ENCODE assay signal across 13 cellular contexts in genomic region chr5:64814073-64814472, GRCh38. TPM values are rescaled to one million over a fixed set of nuclear protein-coding genes. Genes with fewer than 3 reads are reported as not detected.
DNase-seq lines count a peak whose midpoint lies in the region; ATAC-seq, FAIRE-seq and TF ChIP-seq lines count a peak whose summit lies in the region.
"Had no signal": no experiment of that assay in that cellular context is flagged by ENCODE, and none has a peak within 500 bp of the region (broad histone marks: within the 10 kb centered on the region; RNA-seq: fewer than 3 reads in every experiment).

No MANE protein-coding gene starts in this region.

- BruUV-seq in GM12878 (replicated peaks; lab: Mats Ljungman, UMichigan): no TSS peak

- peak in 1 of 2 experiments; percentile 52; a peak in 1 of 4 replicates for TF ChIP-seq EP300 in GM12878 (IDR thresholded peaks at IDR 0.05; ENCODE audit: borderline replicate concordance in 1 of 2, control insufficient read depth in 1 of 2, low read depth in 2 of 2, low read length in 2 of 2)

- H3K36me3 ChIP-seq in GM12878 (ENCODE audit: control insufficient read depth in 2 of 2, insufficient read depth in 2 of 2, low read length in 1 of 2): no peaks in the 10 kb centered on the region; a peak in 1 of 4 replicates

- H3K36me3 Mint-ChIP-seq in WTC11: no peaks in the 10 kb centered on the region

- peaks cover 12% of the 10 kb centered on the region for H3K4me1 ChIP-seq in GM12878 (ENCODE audit: control insufficient read depth, insufficient read depth, low read length)
- H3K4me1 ChIP-seq: Caco-2 had no signal

- DNase-seq in GM12878 (ENCODE audit: low read depth, low spot score): peak; percentile 19
- no peak for DNase-seq in stimulated activated CD4-positive, alpha-beta T cell treated with anti-CD3 and anti-CD28 coated beads, Interleukin-4, amount 100 ng/mL, for 4 hours
- no peak for DNase-seq in stimulated activated CD4-positive, alpha-beta T cell treated with anti-CD3 and anti-CD28 coated beads, Interleukin-2, amount 100 ng/mL, for 48 hours
- no peak for DNase-seq in WTC11 (ENCODE audit: low spot score)
- DNase-seq in NCI-H1694 (lab: John Stamatoyannopoulos, UW): no peak
- DNase-seq: activated CD4-positive, CD25-positive, alpha-beta regulatory T cell; activated naive CD8-positive, alpha-beta T cell treated with anti-CD3 and anti-CD28 coated beads, Interleukin-2, amount 10 ng/mL, durations not matched to agents 7 days and 5 days; Caco-2; effector memory CD4-positive, alpha-beta T cell had no signal

- H3K4me2 ChIP-seq in GM12878 (ENCODE audit: control insufficient read depth, insufficient read depth): peak overlapping the region; percentile 33; the same call in 1 of the 2 replicates

- no peak overlapping the region for H2AFZ ChIP-seq in GM12878 (ENCODE audit: control insufficient read depth, low read depth, low read length)

- H4K20me1 ChIP-seq in GM12878 (ENCODE audit: control insufficient read depth, insufficient read depth): no peaks in the 10 kb centered on the region

- H3K4me1 Mint-ChIP-seq in WTC11: peaks cover 23% of the 10 kb centered on the region

- H3K9me3 ChIP-seq in GM12878 (replicated peaks; ENCODE audit: control insufficient read depth, insufficient read depth, low read length): no peaks in the 10 kb centered on the region
- H3K9me3 ChIP-seq: Caco-2 had no signal

- no peak overlapping the region for H3K9ac ChIP-seq in GM12878 (ENCODE audit: control insufficient read depth, insufficient read depth, low read length)

- ATAC-seq in GM18873 (IDR thresholded peaks at IDR 0.05; ENCODE audit: low FRiP score, unreplicated experiment) (peak; percentile 99), GM21423 (IDR thresholded peaks at IDR 0.05; ENCODE audit: unreplicated experiment) (peak; percentile 85), HG03039 (IDR thresholded peaks at IDR 0.05; ENCODE audit: unreplicated experiment) (peak; percentile 97), GM12878 (peak; percentile 97), WTC11 (no peak)
- ATAC-seq: Right ventricle myocardium inferior had no signal

- no peaks in the 10 kb centered on the region for H3K27me3 ChIP-seq in GM12878 (replicated peaks in 1 of 2; ENCODE audit: control insufficient read depth in 2 of 2, insufficient read depth in 2 of 2, low read length in 1 of 2)

- H3K27me3 Mint-ChIP-seq in WTC11 (ENCODE audit: low read depth): no peaks in the 10 kb centered on the region
- H3K27me3 Mint-ChIP-seq: activated naive CD8-positive, alpha-beta T cell treated with anti-CD3 and anti-CD28 coated beads, Interleukin-2, amount 10 ng/mL, durations not matched to agents 7 days and 5 days had no signal

- H3K4me3 ChIP-seq in GM12878: no peak overlapping the region

- H3K27ac Mint-ChIP-seq in WTC11: no peak overlapping the region
- H3K27ac Mint-ChIP-seq: activated naive CD8-positive, alpha-beta T cell treated with anti-CD3 and anti-CD28 coated beads, Interleukin-2, amount 10 ng/mL, durations not matched to agents 7 days and 5 days had no signal

- CTCF ChIA-PET in GM12878 (lab: Yijun Ruan, JAX): interaction anchor here (0.6 to 11.2 kb wide), 4 partner anchors 10 to 668 kb away, joined by 3 to 192 read pairs (median 4); partner anchors contain the start of gene ADAMTS6
- CTCF ChIA-PET in WTC11 (lab: Charles Lee): no interaction called here

- SMC1A ChIA-PET in GM12878 (lab: Charles Lee; ENCODE audit: uncharacterized antibody, unreplicated experiment): interaction anchor here (0.7 to 7.5 kb wide), 4 partner anchors 8 to 778 kb away, joined by 3 to 154 read pairs (median 6); partner anchors contain the start of gene ADAMTS6

- H3K9me3 Mint-ChIP-seq in WTC11: no peaks in the 10 kb centered on the region
- H3K9me3 Mint-ChIP-seq: activated naive CD8-positive, alpha-beta T cell treated with anti-CD3 and anti-CD28 coated beads, Interleukin-2, amount 10 ng/mL, durations not matched to agents 7 days and 5 days had no signal

- 0 out of 2 replicates have a peak, but pooled peaks have one; percentile 0 for TF ChIP-seq RAD21 in GM12878 (IDR thresholded peaks at IDR 0.05; ENCODE audit: insufficient read depth, low read depth, low read length)

- in situ Hi-C loops in GM12878 (cut with MboI): loop anchor here (5.0 kb wide), 1 partner anchor 668 kb away; the partner anchor contains the start of gene ADAMTS6

- no peaks in the 10 kb centered on the region for H3K79me2 ChIP-seq in GM12878 (ENCODE audit: control insufficient read depth, insufficient read depth, low read length)

- intact Hi-C loops in GM12878 (cut with micrococcal nuclease; ENCODE audit: unreplicated experiment): loop anchor here (5.0 to 10.0 kb wide), 3 partner anchors 143 to 291 kb away; no protein-coding TSS in a partner anchor

- 0% methylated on average over 2 of the region's 2 CpGs for whole genome bisulfite sequencing in GM12878 (ENCODE audit: insufficient coverage, insufficient replicate concordance, low lambda C conversion rate, missing lambda C conversion rate)

- RAD21 ChIA-PET in GM12878 (lab: Charles Lee; ENCODE audit: unreplicated experiment): interaction anchor here (1.5 kb wide), 1 partner anchor 669 kb away, joined by 5 read pairs; no protein-coding TSS in a partner anchor

- POLR2A ChIA-PET in GM12878 (lab: Charles Lee): no interaction called here
- POLR2A ChIA-PET in WTC11 (lab: Charles Lee): no interaction called here

- no peak for TF ChIP-seq CTCF in GM12878 (IDR thresholded peaks at IDR 0.05 in 2 of 3, conservative IDR thresholded peaks at IDR 0.05 in 1 of 3; ENCODE audit: control insufficient read depth in 2 of 3, extremely low read depth in 1 of 3, insufficient read depth in 1 of 3, low read depth in 3 of 3, low read length in 3 of 3)
- TF ChIP-seq CTCF in WTC11 (IDR thresholded peaks at IDR 0.05): no peak

- H3K4me3 Mint-ChIP-seq in WTC11: no peak overlapping the region
- H3K4me3 Mint-ChIP-seq: activated naive CD8-positive, alpha-beta T cell treated with anti-CD3 and anti-CD28 coated beads, Interleukin-2, amount 10 ng/mL, durations not matched to agents 7 days and 5 days had no signal

- no peak for TF ChIP-seq POLR2A in GM12878 (IDR thresholded peaks at IDR 0.05; ENCODE audit: low read depth, low read length)

- no peak overlapping the region for H3K27ac ChIP-seq in GM12878 (ENCODE audit: control insufficient read depth, insufficient read depth)

- FAIRE-seq in GM12878 (lab: Jason Lieb, UNC): no peak

TF ChIP-seq in GM12878, 131 proteins besides CTCF, POLR2A, EP300 and RAD21 (continues in another document):
- TF ChIP-seq TCF7 (IDR thresholded peaks at IDR 0.05; ENCODE audit: borderline replicate concordance): peak; percentile 97
- peak; percentile 80; the same call in 1 of the 2 replicates for TF ChIP-seq MTA3 (IDR thresholded peaks at IDR 0.05; ENCODE audit: borderline replicate concordance, low read length)
- peak; percentile 71; the same call in 1 of the 2 replicates for TF ChIP-seq BCL11A (IDR thresholded peaks at IDR 0.05; ENCODE audit: low read depth, low read length)

TF ChIP-seq in WTC11, 78 proteins besides CTCF, POLR2A, EP300 and RAD21 (continues in another document):
- TF ChIP-seq EMX1 (CRISPR knock-in tag; IDR thresholded peaks at IDR 0.05) (no peak), FOXP1 (CRISPR knock-in tag; IDR thresholded peaks at IDR 0.05; ENCODE audit: borderline replicate concordance) (no peak), JUN (CRISPR knock-in tag; IDR thresholded peaks at IDR 0.05) (no peak), MYBL2 (CRISPR knock-in tag; IDR thresholded peaks at IDR 0.05) (no peak), SMAD4 (CRISPR knock-in tag; IDR thresholded peaks at IDR 0.05) (no peak), ZNF423 (CRISPR knock-in tag; IDR thresholded peaks at IDR 0.05) (no peak), ZNF138 (CRISPR knock-in tag; conservative IDR thresholded peaks at IDR 0.05) (no peak), OVOL2 (CRISPR knock-in tag; IDR thresholded peaks at IDR 0.05; ENCODE audit: borderline replicate concordance) (no peak)

RNA-seq across cellular contexts. Expression of gene CWC27, which starts 45.3 kb away (rescaled TPM):
- total RNA-seq in GM12878 (2013; cell fraction: nucleolus; rRNA removed): 52.3 and 54.0 TPM in 2 replicates
- total RNA-seq in GM12878 (2014; rRNA removed): 21.7 TPM in 2 replicates
- 46.8 and 50.5 TPM in 2 replicates for total RNA-seq in GM12878 (2014; rRNA removed; fragmentation: Illumina TruSeq; extraction: Trizol)
- 30.4 and 31.1 TPM in 2 replicates for total RNA-seq in GM12878 (2021)
- polyA plus RNA-seq in GM12878 (2011; ENCODE audit: low read depth): 14.5 TPM
- polyA plus RNA-seq in GM12878 (2011; rRNA removed): 40.9 and 59.6 TPM in 2 replicates
- 9.6 and 11.6 TPM in 2 replicates for polyA plus RNA-seq in GM12878 (2011; cell fraction: cytosol; rRNA removed)
- polyA plus RNA-seq in GM12878 (2011; cell fraction: nucleus; rRNA removed): 15.2 and 17.2 TPM in 2 replicates
- polyA plus RNA-seq in GM12878 (2012): 20.4 and 22.8 TPM in 2 replicates
- polyA plus RNA-seq in GM12878 (2014; fragmentation: Illumina TruSeq; extraction: Trizol): 49.0 and 75.8 TPM in 2 replicates
- 10 to 100 TPM; 55.4 to 59.8 TPM for polyA plus RNA-seq in GM12878 (2014; fragmentation: Nextera tagmentation; extraction: Ambion mirVana)
- polyA plus RNA-seq in GM12878 (2014; rRNA removed): 22.3 and 26.1 TPM in 2 replicates
- 10 to 100 TPM; 47.1 to 61.9 TPM for polyA plus RNA-seq in GM12878 (2016; fragmentation: Nextera tagmentation; extraction: Ambion mirVana)
- polyA minus RNA-seq in GM12878 (2011; rRNA and poly(A)+ RNA removed): 28.2 and 54.1 TPM in 2 replicates
- 8.6 and 9.0 TPM in 2 replicates for polyA minus RNA-seq in GM12878 (2011; cell fraction: cytosol; rRNA and poly(A)+ RNA removed)
- 34.0 and 57.3 TPM in 2 replicates for polyA minus RNA-seq in GM12878 (2011; cell fraction: nucleus; rRNA and poly(A)+ RNA removed)
- total RNA-seq in WTC11 (2021): 39.2 to 42.7 TPM (median 40.5 TPM) in 3 replicates

RNA-seq across cellular contexts. Expression of gene SREK1IP1, which starts 45.6 kb away (rescaled TPM):
- total RNA-seq in GM12878 (2013; cell fraction: nucleolus; rRNA removed): 15.0 and 18.4 TPM in 2 replicates
- total RNA-seq in GM12878 (2014; rRNA removed) (9.1 and 12.5 TPM in 2 replicates), GM12878 (2014; rRNA removed; fragmentation: Illumina TruSeq; extraction: Trizol) (22.4 and 23.8 TPM in 2 replicates), GM12878 (2021) (24.8 and 28.7 TPM in 2 replicates), WTC11 (2021) (24.3 to 26.5 TPM (median 26.2 TPM) in 3 replicates)
- polyA plus RNA-seq in GM12878 (2011; ENCODE audit: low read depth): 26.6 TPM
- polyA plus RNA-seq in GM12878 (2011; rRNA removed) (9.4 and 13.7 TPM in 2 replicates), GM12878 (2014; fragmentation: Illumina TruSeq; extraction: Trizol) (29.0 and 32.5 TPM in 2 replicates), GM12878 (2014; fragmentation: Nextera tagmentation; extraction: Ambion mirVana) (10 to 100 TPM; 59.2 to 60.3 TPM), GM12878 (2014; rRNA removed) (9.4 and 9.9 TPM in 2 replicates), GM12878 (2016; fragmentation: Nextera tagmentation; extraction: Ambion mirVana) (10 to 100 TPM; 44.7 to 48.7 TPM)
- 6.2 and 8.0 TPM in 2 replicates for polyA plus RNA-seq in GM12878 (2011; cell fraction: cytosol; rRNA removed)
- 3.1 and 4.3 TPM in 2 replicates for polyA plus RNA-seq in GM12878 (2011; cell fraction: nucleus; rRNA removed)
- 8.9 and 19.1 TPM in 2 replicates for polyA plus RNA-seq in GM12878 (2012)
- polyA minus RNA-seq in GM12878 (2011; rRNA and poly(A)+ RNA removed): 7.8 and 9.8 TPM in 2 replicates
- polyA minus RNA-seq in GM12878 (2011; cell fraction: cytosol; rRNA and poly(A)+ RNA removed): 3.3 and 9.9 TPM in 2 replicates
- polyA minus RNA-seq in GM12878 (2011; cell fraction: nucleus; rRNA and poly(A)+ RNA removed): 2.1 and 6.9 TPM in 2 replicates
